ENCODE assay signal across 8 cellular contexts in genomic region chr16:28863929-28864886, GRCh38. TPM values are rescaled to one million over a fixed set of nuclear protein-coding genes. Genes with fewer than 3 reads are reported as not detected.
A peak's percentile ranks its signal among the peaks of the same experiment; 100 is the strongest.
DNase-seq lines count a peak whose midpoint lies in the region; ATAC-seq and TF ChIP-seq lines count a peak whose summit lies in the region.

No MANE protein-coding gene starts in this region.

- H3K27ac ChIP-seq in CD8-positive, alpha-beta T cell (ENCODE audit: low read depth, low read length) = peak overlapping the region; percentile 84
- peak overlapping the region; percentile 91 for H3K27ac ChIP-seq in HL-60 (replicated peaks)
- H3K27ac ChIP-seq in ascending aorta = peak overlapping the region; percentile 89 to 93
- peak overlapping the region; percentile 15 for H3K27ac ChIP-seq in iPS-18a (ENCODE audit: low read length)

- H3K9me3 Mint-ChIP-seq in CD8-positive, alpha-beta T cell = no peaks in the 10 kb centered on the region
- no peaks in the 10 kb centered on the region for H3K9me3 Mint-ChIP-seq in stimulated activated effector memory CD8-positive, alpha-beta T cell treated with anti-CD3 and anti-CD28 coated beads, Interleukin-12 subunit alpha, Interleukin-12 subunit beta, amount 100 ng/mL, for 72 hours

- no peaks in the 10 kb centered on the region for H3K27me3 ChIP-seq in CD8-positive, alpha-beta T cell (ENCODE audit: insufficient read depth, low read length)
- H3K27me3 ChIP-seq in HL-60 (ENCODE audit: insufficient read depth, poor library complexity, severe bottlenecking) (no peaks in the 10 kb centered on the region), ascending aorta (no peaks in the 10 kb centered on the region), iPS-18a (ENCODE audit: control insufficient read depth, insufficient read depth, low read length) (no peaks in the 10 kb centered on the region)

- H3K36me3 ChIP-seq in CD8-positive, alpha-beta T cell (ENCODE audit: insufficient read depth, low read length) = peaks cover 5% of the 10 kb centered on the region
- H3K36me3 ChIP-seq in ascending aorta (peaks cover 18 to 25% of the 10 kb centered on the region in 2 donors), iPS-18a (ENCODE audit: control insufficient read depth, low read depth, low read length) (peaks cover 18% of the 10 kb centered on the region)

- POLR2A ChIA-PET in CD8-positive, alpha-beta T cell (lab: Charles Lee) = interaction anchor here (0.6 to 3.0 kb wide), 11 partner anchors 9 to 87 kb away, joined by 3 to 29 read pairs (median 10); partner anchors contain the start of genes ATXN2L, NFATC2IP, RABEP2 and TUFM

- peak overlapping the region; percentile 100 for H3K4me3 ChIP-seq in CD8-positive, alpha-beta T cell (ENCODE audit: low read depth, low read length)
- peak overlapping the region; percentile 91 for H3K4me3 ChIP-seq in HL-60 (replicated peaks; ENCODE audit: insufficient read depth, low read length)
- peak overlapping the region; percentile 81 to 98 for H3K4me3 ChIP-seq in ascending aorta
- H3K4me3 ChIP-seq in iPS-18a (ENCODE audit: low read length) = peak overlapping the region; percentile 83

- CTCF ChIA-PET in CD8-positive, alpha-beta T cell (lab: Charles Lee) = interaction anchor here (0.7 to 6.5 kb wide), 5 partner anchors 8 to 81 kb away, joined by 3 to 35 read pairs (median 9); partner anchors contain the start of gene TUFM

- no peak for ATAC-seq in CD8-positive, alpha-beta T cell
- ATAC-seq in stimulated activated effector memory CD8-positive, alpha-beta T cell treated with anti-CD3 and anti-CD28 coated beads, Interleukin-12 subunit alpha, Interleukin-12 subunit beta, amount 100 ng/mL, for 72 hours = no peak

- H3K9me3 ChIP-seq in CD8-positive, alpha-beta T cell (ENCODE audit: low read length) = no peaks in the 10 kb centered on the region
- H3K9me3 ChIP-seq in ascending aorta (no peaks in the 10 kb centered on the region), iPS-18a (ENCODE audit: control insufficient read depth, low read depth, low read length) (no peaks in the 10 kb centered on the region)

- H3K27me3 Mint-ChIP-seq in CD8-positive, alpha-beta T cell (ENCODE audit: low read depth) = no peaks in the 10 kb centered on the region

- no peak for TF ChIP-seq CTCF in CD8-positive, alpha-beta T cell (IDR thresholded peaks at IDR 0.05)
- TF ChIP-seq CTCF in HL-60 (IDR thresholded peaks at IDR 0.05; ENCODE audit: insufficient read depth, low read length) = no peak
- no peak for TF ChIP-seq CTCF in ascending aorta (IDR thresholded peaks at IDR 0.05)

- DNase-seq in CD8-positive, alpha-beta T cell = peak in 2 of 7 experiments; percentile 20 to 61
- DNase-seq in HL-60 (ENCODE audit: low read depth in 1 of 2, low spot score in 1 of 2) (peak in 1 of 2 experiments; percentile 13), ascending aorta (ENCODE audit: low spot score in 2 of 2) (no peak), NCI-H82 treated with DMSO at 0.1 percent for 48 hours (lab: John Stamatoyannopoulos, UW; ENCODE audit: unreplicated experiment) (no peak), foreskin melanocyte (no peak)
- no peak for DNase-seq in stimulated activated effector memory CD8-positive, alpha-beta T cell treated with anti-CD3 and anti-CD28 coated beads, Interleukin-12 subunit alpha, Interleukin-12 subunit beta, amount 100 ng/mL, for 72 hours (ENCODE audit: low spot score in 2 of 2)
- DNase-seq in stimulated activated CD4-positive, alpha-beta T cell treated with anti-CD3 and anti-CD28 coated beads, Interleukin-4, amount 100 ng/mL, for 24 hours = no peak

- H3K27ac Mint-ChIP-seq in CD8-positive, alpha-beta T cell = peak overlapping the region; percentile 99
- H3K27ac Mint-ChIP-seq in stimulated activated effector memory CD8-positive, alpha-beta T cell treated with anti-CD3 and anti-CD28 coated beads, Interleukin-12 subunit alpha, Interleukin-12 subunit beta, amount 100 ng/mL, for 72 hours = peak overlapping the region; percentile 95

- H3K9ac ChIP-seq in iPS-18a (ENCODE audit: low read length) = peak overlapping the region; percentile 89

- H3K4me1 Mint-ChIP-seq in CD8-positive, alpha-beta T cell (ENCODE audit: low read depth) = peaks cover 33% of the 10 kb centered on the region
- peaks cover 37% of the 10 kb centered on the region for H3K4me1 Mint-ChIP-seq in stimulated activated effector memory CD8-positive, alpha-beta T cell treated with anti-CD3 and anti-CD28 coated beads, Interleukin-12 subunit alpha, Interleukin-12 subunit beta, amount 100 ng/mL, for 72 hours

- peak overlapping the region; percentile 99 for H3K4me3 Mint-ChIP-seq in CD8-positive, alpha-beta T cell
- peak overlapping the region; percentile 97 for H3K4me3 Mint-ChIP-seq in stimulated activated effector memory CD8-positive, alpha-beta T cell treated with anti-CD3 and anti-CD28 coated beads, Interleukin-12 subunit alpha, Interleukin-12 subunit beta, amount 100 ng/mL, for 72 hours

- intact Hi-C loops in CD8-positive, alpha-beta T cell (cut with DNase I, micrococcal nuclease) = loop anchor here (1.0 to 5.0 kb wide), 8 partner anchors 15 to 372 kb away; partner anchors contain the start of genes NFATC2IP (in 2 of the 2), RABEP2 (in 2 of the 2), TUFM (in 2 of the 2) and APOBR (in 1 of the 2)
- intact Hi-C loops in ascending aorta (cut with DNase I) = loop anchor here (1.0 kb wide), 3 partner anchors 18 to 86 kb away; partner anchors contain the start of genes NFATC2IP and TUFM

- peaks cover 38% of the 10 kb centered on the region for H3K36me3 Mint-ChIP-seq in CD8-positive, alpha-beta T cell
- peaks cover 54% of the 10 kb centered on the region for H3K36me3 Mint-ChIP-seq in stimulated activated effector memory CD8-positive, alpha-beta T cell treated with anti-CD3 and anti-CD28 coated beads, Interleukin-12 subunit alpha, Interleukin-12 subunit beta, amount 100 ng/mL, for 72 hours

- peaks cover 16% of the 10 kb centered on the region for H3K4me1 ChIP-seq in CD8-positive, alpha-beta T cell (ENCODE audit: insufficient read depth, low read length)
- H3K4me1 ChIP-seq in ascending aorta = peaks cover 0 to 15% of the 10 kb centered on the region in 2 donors
- H3K4me1 ChIP-seq in iPS-18a (ENCODE audit: control insufficient read depth, low read depth, low read length) = peaks cover 3% of the 10 kb centered on the region

RNA-seq across cellular contexts. Expression of gene SH2B1, which starts 0.6 kb away (rescaled TPM):
- total RNA-seq in CD8-positive, alpha-beta T cell = 10 to 100 TPM; 50.7 to 53.5 TPM
- 69.6 TPM for total RNA-seq in ascending aorta

RNA-seq across cellular contexts. Expression of gene ATP2A1, which starts 14.1 kb away (rescaled TPM):
- under 1 TPM; 0.24 to 0.97 TPM for total RNA-seq in CD8-positive, alpha-beta T cell
- total RNA-seq in ascending aorta = not detected

RNA-seq across cellular contexts. Expression of gene TUFM, which starts 18.1 kb away (rescaled TPM):
- total RNA-seq in CD8-positive, alpha-beta T cell = 100 to 1,000 TPM; 111 to 119 TPM
- total RNA-seq in ascending aorta = 92.5 TPM

RNA-seq across cellular contexts. Expression of gene ATXN2L, which starts 41.4 kb away (rescaled TPM):
- 100 to 1,000 TPM; 309 to 322 TPM for total RNA-seq in CD8-positive, alpha-beta T cell
- 169 TPM for total RNA-seq in ascending aorta

Comparison
In these comparisons a context has a peak if more than half of its experiments do, and no peak if none do; other contexts are left out.
1. H3K27ac ChIP-seq: peak in every context shown above with its lines; median percentile 91 in HL-60; 91 in ascending aorta; 84 in CD8-positive, alpha-beta T cell; 15 in iPS-18a.